13 cellular contexts compared by ENCODE assay signal in genomic region chr18:5998166-5998881, GRCh38.
A peak's percentile ranks its signal among the peaks of the same experiment; 100 is the strongest.
DNase-seq lines count a peak whose midpoint lies in the region; ATAC-seq and TF ChIP-seq lines count a peak whose summit lies in the region.
"Had no signal": no experiment of that assay in that cellular context is flagged by ENCODE, and none has a peak within 500 bp of the region (broad histone marks: within the 10 kb centered on the region; RNA-seq: fewer than 3 reads in every experiment).

No MANE protein-coding gene starts in this region.

- peak; percentile 50 for DNase-seq in type B pancreatic cell (ENCODE audit: extremely low spot score, unreplicated experiment)
- no peak for DNase-seq in amygdala (lab: John Stamatoyannopoulos, UW)
- DNase-seq in NCI-H2029 (lab: John Stamatoyannopoulos, UW) = no peak
- no peak for DNase-seq in DMS114 treated with DMSO at 0.1 percent for 48 hours (lab: John Stamatoyannopoulos, UW; ENCODE audit: unreplicated experiment)
- DNase-seq: activated CD4-positive, alpha-beta T cell treated with anti-CD3 and anti-CD28 coated beads for 1 hour; activated effector memory CD4-positive, alpha-beta T cell treated with anti-CD3 and anti-CD28 coated beads, Interleukin-2, amount 50 U/mL, for 16 hours; CD8-positive, alpha-beta T cell; posterior cingulate gyrus; stimulated activated CD4-positive, alpha-beta T cell treated with anti-CD3 and anti-CD28 coated beads, Interleukin-2, amount 100 ng/mL, for 48 hours had no signal

- TF ChIP-seq CTCF in type B pancreatic cell (conservative IDR thresholded peaks at IDR 0.05) = no peak

- no peaks in the 10 kb centered on the region for H3K36me3 Mint-ChIP-seq in type B pancreatic cell
- H3K36me3 Mint-ChIP-seq: CD8-positive, alpha-beta T cell had no signal

- no peak overlapping the region for H3K4me3 Mint-ChIP-seq in type B pancreatic cell
- H3K4me3 Mint-ChIP-seq: CD8-positive, alpha-beta T cell; IgD-negative memory B cell had no signal

- peak; percentile 41 for ATAC-seq in GM19452 (IDR thresholded peaks at IDR 0.05; ENCODE audit: unreplicated experiment)
- peak; percentile 32 for ATAC-seq in HG02798 (IDR thresholded peaks at IDR 0.05; ENCODE audit: poor library complexity, unreplicated experiment)
- ATAC-seq in HG03460 (IDR thresholded peaks at IDR 0.05; ENCODE audit: unreplicated experiment) = peak; percentile 13
- ATAC-seq: CD8-positive, alpha-beta T cell had no signal

- peaks cover 7% of the 10 kb centered on the region for H3K9me3 Mint-ChIP-seq in type B pancreatic cell

- peaks cover 7% of the 10 kb centered on the region for H3K27me3 Mint-ChIP-seq in type B pancreatic cell
- H3K27me3 Mint-ChIP-seq: IgD-negative memory B cell had no signal

- H3K4me1 Mint-ChIP-seq in type B pancreatic cell (ENCODE audit: unreplicated experiment) = peaks cover 8% of the 10 kb centered on the region

- H3K27ac Mint-ChIP-seq in type B pancreatic cell = no peak overlapping the region
- H3K27ac Mint-ChIP-seq: CD8-positive, alpha-beta T cell; IgD-negative memory B cell had no signal
